ENCODE assay signal across 8 cellular contexts in genomic region chr1:246724001-246724724, GRCh38. TPM values are rescaled to one million over a fixed set of nuclear protein-coding genes. Genes with fewer than 3 reads are reported as not detected.
DNase-seq lines count a peak whose midpoint lies in the region; ATAC-seq, FAIRE-seq and TF ChIP-seq lines count a peak whose summit lies in the region.

SCCPDH (plus strand) TSS chr1:246724409; CDS start chr1:246724423, 14 bp downstream.

- TF ChIP-seq POLR2A in GM12892 (IDR thresholded peaks at IDR 0.05; ENCODE audit: low read depth, low read length): peak; percentile 85; the same call in 1 of the 2 replicates
- peak in 1 of 2 donors; percentile 34 for TF ChIP-seq POLR2A in uterus (IDR thresholded peaks at IDR 0.05)

- no peaks in the 10 kb centered on the region for H3K9me3 ChIP-seq in uterus

- no peaks in the 10 kb centered on the region for H3K27me3 ChIP-seq in uterus

- no peaks in the 10 kb centered on the region for H3K4me1 ChIP-seq in uterus

- peak; percentile 89 for DNase-seq in GM12892 (ENCODE audit: insufficient read length)
- DNase-seq in NCI-H1105 treated with DMSO at 0.1 percent for 48 hours (lab: John Stamatoyannopoulos, UW): peak; percentile 44
- DNase-seq in amniotic epithelial cell (ENCODE audit: low read depth): peak; percentile 55
- DNase-seq in left ventricle myocardium superior: peak; percentile 89
- no peak for DNase-seq in pulmonary artery endothelial cell (ENCODE audit: low read depth, low spot score)
- peak; percentile 58 to 67 for DNase-seq in uterus

- peak within 1 kb of the TSS; percentile 75 to 89 for H3K27ac ChIP-seq in uterus

- intact Hi-C loops in T-helper 1 cell treated with Interleukin-12 subunit alpha and Interleukin-12 subunit beta and Interleukin-4 antibody, amounts not matched to agents 30 ng/mL and 1 ng/mL, for 36 hours (cut with micrococcal nuclease): loop anchor here (1.0 to 10.0 kb wide), 3 partner anchors 25 to 208 kb away; partner anchors contain the start of genes CNST and TFB2M
- intact Hi-C loops in left ventricle myocardium superior (cut with micrococcal nuclease): no loop called here
- intact Hi-C loops in uterus (cut with DNase I; ENCODE audit: low total_unique reads): no loop called here

- ATAC-seq in HG02678 (IDR thresholded peaks at IDR 0.05; ENCODE audit: unreplicated experiment) (peak; percentile 95), left ventricle myocardium superior (peak; percentile 96)

- H3K36me3 ChIP-seq in uterus: no peaks in the 10 kb centered on the region

- peak within 1 kb of the TSS; percentile 63 to 82 for H3K4me3 ChIP-seq in uterus

- TF ChIP-seq CTCF in uterus (IDR thresholded peaks at IDR 0.05): no peak

- peak; percentile 84 for FAIRE-seq in GM12892 (lab: Jason Lieb, UNC)

RNA-seq across cellular contexts. Expression of gene SCCPDH, which starts in this region (rescaled TPM):
- 41.9 TPM for polyA plus RNA-seq in GM12892 (2012; ENCODE audit: missing spikeins)
- total RNA-seq in T-helper 1 cell treated with Interleukin-12 subunit alpha and Interleukin-12 subunit beta and Interleukin-4 antibody, amounts not matched to agents 30 ng/mL and 1 ng/mL, for 36 hours: 11.1 and 13.1 TPM in 2 replicates
- 30.8 TPM for total RNA-seq in left ventricle myocardium superior
- total RNA-seq in pulmonary artery endothelial cell: 61.3 and 61.9 TPM in 2 replicates
- total RNA-seq in uterus: 10 to 100 TPM; 12.9 to 53.4 (median 22.1) TPM
